Comparison of ENCODE assay signal across 1 cellular context in genomic region chr17:6969323-6969726, GRCh38.
TF ChIP-seq lines count a peak whose summit lies in the region.

No MANE protein-coding gene starts in this region.

TF ChIP-seq in K562, 482 proteins besides CTCF, POLR2A, EP300 and RAD21 (continued from another document and continues in another):
- TF ChIP-seq GMEB1 (CRISPR knock-in tag; IDR thresholded peaks at IDR 0.05) (no peak), FOXK1 (CRISPR knock-in tag; IDR thresholded peaks at IDR 0.05; ENCODE audit: borderline replicate concordance) (no peak), TRIM25 (IDR thresholded peaks at IDR 0.05; ENCODE audit: borderline replicate concordance) (no peak), SMARCC2 (IDR thresholded peaks at IDR 0.05; ENCODE audit: low read depth) (peak; percentile 55; the same call in 1 of the 2 replicates), ZNF639 (CRISPR knock-in tag; conservative IDR thresholded peaks at IDR 0.05 in 1 of 2, IDR thresholded peaks at IDR 0.05 in 1 of 2) (no peak), TFE3 (CRISPR knock-in tag; IDR thresholded peaks at IDR 0.05) (no peak), PKNOX1 (IDR thresholded peaks at IDR 0.05) (no peak), NCOR1 (IDR thresholded peaks at IDR 0.05) (no peak), ETV6 (IDR thresholded peaks at IDR 0.05; ENCODE audit: borderline replicate concordance in 1 of 2, low read depth in 2 of 2, low read length in 1 of 2) (no peak), ETV6 (CRISPR knock-in tag; IDR thresholded peaks at IDR 0.05; ENCODE audit: borderline replicate concordance) (no peak), FOSL1 (tag; conservative IDR thresholded peaks at IDR 0.05) (0 out of 2 replicates have a peak, but pooled peaks have one; percentile 34), ZNF444 (CRISPR knock-in tag; IDR thresholded peaks at IDR 0.05) (no peak), SRSF3 (IDR thresholded peaks at IDR 0.05; ENCODE audit: insufficient read depth, low read length) (no peak), ZC3H8 (IDR thresholded peaks at IDR 0.05) (no peak), PHF21A (IDR thresholded peaks at IDR 0.05; ENCODE audit: borderline replicate concordance, low read depth) (no peak), ZNF431 (CRISPR knock-in tag; IDR thresholded peaks at IDR 0.05) (no peak), BCOR (IDR thresholded peaks at IDR 0.05) (no peak), E2F3 (CRISPR knock-in tag; IDR thresholded peaks at IDR 0.05) (no peak), RERE (CRISPR knock-in tag; IDR thresholded peaks at IDR 0.05; ENCODE audit: borderline replicate concordance) (no peak), FOXJ3 (CRISPR knock-in tag; IDR thresholded peaks at IDR 0.05) (no peak), ZNF407 (IDR thresholded peaks at IDR 0.05; ENCODE audit: low read depth) (no peak), MLLT1 (IDR thresholded peaks at IDR 0.05) (no peak), DPF2 (IDR thresholded peaks at IDR 0.05) (peak; percentile 72), ERF (CRISPR knock-in tag; IDR thresholded peaks at IDR 0.05) (no peak), TOE1 (IDR thresholded peaks at IDR 0.05; ENCODE audit: borderline replicate concordance) (no peak), TOE1 (CRISPR knock-in tag; IDR thresholded peaks at IDR 0.05; ENCODE audit: borderline replicate concordance, low read depth) (no peak), GATA2 (CRISPR knock-in tag; IDR thresholded peaks at IDR 0.05) (no peak), TEAD2 (tag; IDR thresholded peaks at IDR 0.05) (no peak), HNRNPLL (IDR thresholded peaks at IDR 0.05; ENCODE audit: low read depth, low read length, poor library complexity, severe bottlenecking) (no peak), PTRF (tag; IDR thresholded peaks at IDR 0.05) (no peak), ZNF395 (CRISPR knock-in tag; IDR thresholded peaks at IDR 0.05) (no peak), NFE2 (IDR thresholded peaks at IDR 0.05; ENCODE audit: low read depth) (peak; percentile 96), NFATC3 (IDR thresholded peaks at IDR 0.05) (no peak), SMARCA4 (IDR thresholded peaks at IDR 0.05) (peak; percentile 84), KDM1A (IDR thresholded peaks at IDR 0.05) (no peak)
